Comparison of ENCODE assay signal across 15 cellular contexts in the genomic region with DNA sequence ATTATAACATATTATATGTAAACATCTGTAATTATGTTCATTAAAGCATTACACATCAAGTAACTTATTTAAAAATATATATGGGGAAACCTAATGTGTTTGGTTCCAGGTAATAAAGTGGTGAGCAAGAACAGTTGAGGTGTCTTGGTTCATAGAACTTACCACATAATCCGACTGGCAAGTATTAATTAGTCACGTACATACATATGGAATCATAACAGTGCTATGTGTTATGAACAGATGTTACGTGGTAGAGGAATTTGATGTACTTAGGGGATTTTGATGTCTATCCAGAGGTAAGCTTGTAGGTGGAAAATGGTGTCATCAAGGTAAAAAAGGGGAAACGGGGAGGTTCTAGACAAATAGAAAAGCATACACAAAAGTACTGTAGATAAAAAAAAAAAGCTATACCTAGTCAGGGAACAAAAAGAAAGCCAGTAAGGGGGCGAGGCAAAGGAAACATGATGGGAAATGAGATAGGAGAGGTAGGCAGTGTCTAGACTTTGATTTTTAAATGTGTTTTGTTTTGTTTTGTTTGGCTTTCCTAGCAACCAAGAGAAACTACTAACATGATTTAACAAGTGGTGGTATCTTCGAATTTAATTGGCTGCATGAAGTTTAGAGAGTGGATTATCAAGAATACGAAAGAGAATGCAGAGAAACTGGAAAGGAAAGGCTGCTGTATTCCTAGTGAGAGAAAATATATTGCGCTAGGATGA. TPM values are rescaled to one million over a fixed set of nuclear protein-coding genes. Genes with fewer than 3 reads are reported as not detected.
A peak's percentile ranks its signal among the peaks of the same experiment; 100 is the strongest.
DNase-seq lines count a peak whose midpoint lies in the region; ATAC-seq, FAIRE-seq and TF ChIP-seq lines count a peak whose summit lies in the region.
"Had no signal": no experiment of that assay in that cellular context is flagged by ENCODE, and none has a peak within 500 bp of the region (broad histone marks: within the 10 kb centered on the region; RNA-seq: fewer than 3 reads in every experiment).

No MANE protein-coding gene starts in this region.

- H3K4me1 ChIP-seq in SJSA1 (replicated peaks): peaks cover 26% of the 10 kb centered on the region
- no peaks in the 10 kb centered on the region for H3K4me1 ChIP-seq in foreskin keratinocyte
- H3K4me1 ChIP-seq in psoas muscle: peaks cover 4% of the 10 kb centered on the region
- no peaks in the 10 kb centered on the region for H3K4me1 ChIP-seq in small intestine (ENCODE audit: control insufficient read depth in 2 of 2, insufficient read depth in 1 of 2, low read depth in 1 of 2, low read length in 1 of 2)
- H3K4me1 ChIP-seq: Caco-2 had no signal

- H3K4me3 ChIP-seq in SJSA1 (no peak overlapping the region), psoas muscle (no peak overlapping the region), small intestine (ENCODE audit: low read depth in 1 of 2, low read length in 2 of 2) (no peak overlapping the region)

- no peaks in the 10 kb centered on the region for H3K27me3 ChIP-seq in SJSA1 (replicated peaks)
- no peaks in the 10 kb centered on the region for H3K27me3 ChIP-seq in foreskin keratinocyte
- no peaks in the 10 kb centered on the region for H3K27me3 ChIP-seq in psoas muscle (ENCODE audit: insufficient read depth in 3 of 3, low read length in 2 of 3)
- H3K27me3 ChIP-seq in small intestine (ENCODE audit: control insufficient read depth in 2 of 2, insufficient read depth in 2 of 2, low read length in 2 of 2): no peaks in the 10 kb centered on the region

- H3K9me3 ChIP-seq in SJSA1 (replicated peaks) (no peaks in the 10 kb centered on the region), psoas muscle (no peaks in the 10 kb centered on the region), small intestine (ENCODE audit: control insufficient read depth, low read depth) (no peaks in the 10 kb centered on the region)
- H3K9me3 ChIP-seq: Caco-2 had no signal

- ATAC-seq in foreskin keratinocyte (peak; percentile 93), psoas muscle (no peak)
- ATAC-seq: HepG2 had no signal

- TF ChIP-seq CTCF in foreskin keratinocyte (conservative IDR thresholded peaks at IDR 0.05): no peak
- TF ChIP-seq CTCF in psoas muscle (IDR thresholded peaks at IDR 0.05): no peak

- intact Hi-C loops in psoas muscle (cut with DNase I): no loop called here

- DNase-seq in SJSA1 (ENCODE audit: low read depth in 1 of 2, low spot score in 2 of 2): no peak
- peak; percentile 37 to 40 for DNase-seq in foreskin keratinocyte
- DNase-seq in psoas muscle: no peak
- no peak for DNase-seq in NCI-H526 (lab: John Stamatoyannopoulos, UW)
- no peak for DNase-seq in activated CD8-positive, alpha-beta memory T cell treated with anti-CD3 and anti-CD28 coated beads, Interleukin-2, amount 50 U/mL, for 4 hours
- no peak for DNase-seq in small intestine
- DNase-seq in LoVo (ENCODE audit: low spot score): no peak
- DNase-seq: Caco-2; CD8-positive, alpha-beta memory T cell; DND-41; GDM1; GOT3; H9 had no signal

- WGBS in psoas muscle, 3 donors: 59 to 80% (median 59%) methylated on average over 8 of the region's 8 CpGs
- WGBS in small intestine, 3 donors: 67 to 76% (median 72%) methylated on average over 8 of the region's 8 CpGs

- H3K36me3 ChIP-seq in SJSA1 (no peaks in the 10 kb centered on the region), psoas muscle (ENCODE audit: insufficient read depth in 1 of 2, low read depth in 1 of 2) (no peaks in the 10 kb centered on the region), small intestine (ENCODE audit: control insufficient read depth in 2 of 2, insufficient read depth in 2 of 2, low read length in 2 of 2) (no peaks in the 10 kb centered on the region)

- FAIRE-seq in small intestine (lab: Jason Lieb, UNC): no peak
- FAIRE-seq: GM12892, HepG2 had no signal

- peak overlapping the region; percentile 61 for H3K27ac ChIP-seq in SJSA1
- H3K27ac ChIP-seq in foreskin keratinocyte: peak overlapping the region; percentile 40
- H3K27ac ChIP-seq in psoas muscle: peak overlapping the region; percentile 85
- H3K27ac ChIP-seq in small intestine (ENCODE audit: low read depth in 1 of 2, low read length in 1 of 2): no peak overlapping the region

RNA-seq across cellular contexts. Expression of a gene that starts 12.6 kb away (rescaled TPM):
- total RNA-seq in SJSA1 (2014; rRNA removed; shearing (Covaris generic)): 6.8 and 8.9 TPM in 2 replicates
- total RNA-seq in foreskin keratinocyte: 4.9 and 6.5 TPM in 2 replicates
- polyA plus RNA-seq in foreskin keratinocyte: 1.2 and 1.6 TPM in 2 replicates
- 100 to 1,000 TPM in 2 of 4 donors, 10 to 100 TPM in 2; 86.5 to 170 (median 120) TPM for total RNA-seq in psoas muscle
- 10 to 100 TPM in 2 of 3 donors, 1 to 10 TPM in 1; 6.8 to 23.8 (median 23.1) TPM for polyA plus RNA-seq in psoas muscle
- polyA plus RNA-seq in small intestine: 1 to 10 TPM; 1.6 to 3.5 (median 2.4) TPM

Comparison
In these comparisons a context has a peak if more than half of its experiments do, and no peak if none do; other contexts are left out.
1. DNase-seq: peak in foreskin keratinocyte (2 of 2); none in SJSA1 (0 of 2), psoas muscle (0 of 2), NCI-H526 (0 of 2), activated CD8-positive, alpha-beta memory T cell treated with anti-CD3 and anti-CD28 coated beads, Interleukin-2, amount 50 U/mL, for 4 hours (single experiment), small intestine (single experiment) and LoVo (single experiment).
2. H3K27ac ChIP-seq: peak in SJSA1 (single experiment), foreskin keratinocyte (single experiment) and psoas muscle (single experiment); none in small intestine (0 of 2).